Comparison of ENCODE assay signal across 25 cellular contexts in genomic region chr1:245560460-245560859, GRCh38.
"Had no signal": no experiment of that assay in that cellular context is flagged by ENCODE, and none has a peak within 500 bp of the region (broad histone marks: within the 10 kb centered on the region; RNA-seq: fewer than 3 reads in every experiment).

No MANE protein-coding gene starts in this region.

- H3K4me3 ChIP-seq: pancreas, psoas muscle, right lobe of liver, sigmoid colon, stomach, thoracic aorta, thyroid gland, tibial nerve, upper lobe of left lung, vagina had no signal

- H3K4me1 ChIP-seq: pancreas, psoas muscle, right lobe of liver, sigmoid colon, stomach, thyroid gland, tibial nerve, upper lobe of left lung, vagina had no signal

- H3K36me3 Mint-ChIP-seq: naive B cell; naive thymus-derived CD8-positive, alpha-beta T cell; natural killer cell treated with Interleukin-12 subunit alpha and Interleukin-12 subunit beta and Interleukin-15 and Interleukin-18, amount 100 ng/mL, for 72 hours; stimulated activated effector memory CD8-positive, alpha-beta T cell treated with anti-CD3 and anti-CD28 coated beads, Interleukin-12 subunit alpha, Interleukin-12 subunit beta, amount 100 ng/mL, for 72 hours; stimulated activated naive B cell treated with anti-CD40 and anti-IgM and Interleukin-4, amounts not matched to agents 10 μg/mL and 1 μg/mL and 100 μg/mL, for 72 hours had no signal

- H3K9me3 Mint-ChIP-seq: naive thymus-derived CD8-positive, alpha-beta T cell; natural killer cell treated with Interleukin-12 subunit alpha and Interleukin-12 subunit beta and Interleukin-15 and Interleukin-18, amount 100 ng/mL, for 72 hours; stimulated activated effector memory CD8-positive, alpha-beta T cell treated with anti-CD3 and anti-CD28 coated beads, Interleukin-12 subunit alpha, Interleukin-12 subunit beta, amount 100 ng/mL, for 72 hours; stimulated activated naive B cell treated with anti-CD40 and anti-IgM and Interleukin-4, amounts not matched to agents 10 μg/mL and 1 μg/mL and 100 μg/mL, for 72 hours; stimulated activated naive CD8-positive, alpha-beta T cell treated with anti-CD3 and anti-CD28 coated beads, Interleukin-15, Interleukin-2, amounts not matched to agents 100 ng/mL and 50 ng/mL, for 24 hours had no signal

- H3K4me1 Mint-ChIP-seq: naive B cell; naive thymus-derived CD8-positive, alpha-beta T cell; neural crest cell; stimulated activated effector memory CD8-positive, alpha-beta T cell treated with anti-CD3 and anti-CD28 coated beads, Interleukin-12 subunit alpha, Interleukin-12 subunit beta, amount 100 ng/mL, for 72 hours; stimulated activated naive B cell treated with anti-CD40 and anti-IgM and Interleukin-4, amounts not matched to agents 10 μg/mL and 1 μg/mL and 100 μg/mL, for 72 hours had no signal

- H3K9me3 ChIP-seq: pancreas, psoas muscle, right lobe of liver, sigmoid colon, stomach, thoracic aorta, thyroid gland, tibial nerve, upper lobe of left lung, vagina had no signal

- H3K27ac ChIP-seq: pancreas, psoas muscle, right lobe of liver, sigmoid colon, stomach, thoracic aorta, thyroid gland, tibial nerve, upper lobe of left lung, vagina had no signal

- ATAC-seq: naive thymus-derived CD8-positive, alpha-beta T cell; natural killer cell treated with Interleukin-12 subunit alpha and Interleukin-12 subunit beta and Interleukin-15 and Interleukin-18, amount 100 ng/mL, for 72 hours; pancreas; psoas muscle; right cardiac atrium; right lobe of liver; stimulated activated effector memory CD8-positive, alpha-beta T cell treated with anti-CD3 and anti-CD28 coated beads, Interleukin-12 subunit alpha, Interleukin-12 subunit beta, amount 100 ng/mL, for 72 hours; stimulated activated naive B cell treated with anti-CD40 and anti-IgM and Interleukin-4, amounts not matched to agents 10 μg/mL and 1 μg/mL and 100 μg/mL, for 72 hours had no signal

- H3K27me3 ChIP-seq: pancreas, right lobe of liver, sigmoid colon, stomach, thyroid gland, tibial nerve, upper lobe of left lung, vagina had no signal

- DNase-seq: naive B cell; naive thymus-derived CD8-positive, alpha-beta T cell; psoas muscle; right cardiac atrium; right lobe of liver; sigmoid colon; small intestine; stimulated activated CD4-positive, alpha-beta T cell treated with anti-CD3 and anti-CD28 coated beads, Interleukin-15, amount 100 ng/mL, for 24 hours; stimulated activated CD4-positive, alpha-beta T cell treated with anti-CD3 and anti-CD28 coated beads, Interleukin-2, amount 100 ng/mL, for 24 hours; stimulated activated CD4-positive, alpha-beta T cell treated with anti-CD3 and anti-CD28 coated beads, Interleukin-2, amount 100 ng/mL, for 48 hours; stimulated activated CD4-positive, alpha-beta T cell treated with anti-CD3 and anti-CD28 coated beads, Interleukin-4, amount 100 ng/mL, for 24 hours; stimulated activated naive B cell treated with anti-CD40 and anti-IgM and Interleukin-4, amounts not matched to agents 10 μg/mL and 1 μg/mL and 100 μg/mL, for 72 hours; stimulated activated naive CD4-positive, alpha-beta T cell treated with Interleukin-2 at 50 U/mL for 16 hours; stomach; thyroid gland; trophoblast cell; upper lobe of left lung had no signal

- H3K27ac Mint-ChIP-seq: naive thymus-derived CD8-positive, alpha-beta T cell; natural killer cell treated with Interleukin-12 subunit alpha and Interleukin-12 subunit beta and Interleukin-15 and Interleukin-18, amount 100 ng/mL, for 72 hours; stimulated activated effector memory CD8-positive, alpha-beta T cell treated with anti-CD3 and anti-CD28 coated beads, Interleukin-12 subunit alpha, Interleukin-12 subunit beta, amount 100 ng/mL, for 72 hours; stimulated activated naive B cell treated with anti-CD40 and anti-IgM and Interleukin-4, amounts not matched to agents 10 μg/mL and 1 μg/mL and 100 μg/mL, for 72 hours; stimulated activated naive CD8-positive, alpha-beta T cell treated with anti-CD3 and anti-CD28 coated beads, Interleukin-15, Interleukin-2, amounts not matched to agents 100 ng/mL and 50 ng/mL, for 24 hours had no signal

- H3K36me3 ChIP-seq: pancreas, right lobe of liver, sigmoid colon, stomach, thoracic aorta, thyroid gland, tibial nerve, upper lobe of left lung, vagina had no signal

- H3K4me3 Mint-ChIP-seq: naive B cell; naive thymus-derived CD8-positive, alpha-beta T cell; natural killer cell treated with Interleukin-12 subunit alpha and Interleukin-12 subunit beta and Interleukin-15 and Interleukin-18, amount 100 ng/mL, for 72 hours; neural crest cell; stimulated activated effector memory CD8-positive, alpha-beta T cell treated with anti-CD3 and anti-CD28 coated beads, Interleukin-12 subunit alpha, Interleukin-12 subunit beta, amount 100 ng/mL, for 72 hours; stimulated activated naive B cell treated with anti-CD40 and anti-IgM and Interleukin-4, amounts not matched to agents 10 μg/mL and 1 μg/mL and 100 μg/mL, for 72 hours; stimulated activated naive CD8-positive, alpha-beta T cell treated with anti-CD3 and anti-CD28 coated beads, Interleukin-15, Interleukin-2, amounts not matched to agents 100 ng/mL and 50 ng/mL, for 24 hours had no signal
